Comparison of ENCODE assay signal across 9 cellular contexts in genomic region chr16:67943619-67944503, GRCh38. TPM values are rescaled to one million over a fixed set of nuclear protein-coding genes. Genes with fewer than 3 reads are reported as not detected.
DNase-seq lines count a peak whose midpoint lies in the region; TF ChIP-seq lines count a peak whose summit lies in the region.
"Had no signal": no experiment of that assay in that cellular context is flagged by ENCODE, and none has a peak within 500 bp of the region (broad histone marks: within the 10 kb centered on the region; RNA-seq: fewer than 3 reads in every experiment).

Gene LCAT (minus strand): TSS chr16:67944120. CDS start chr16:67944101, 19 bp downstream.

- in situ Hi-C loops in ACHN (cut with HindIII; ENCODE audit: low pct_ligation_motif_present, low pct_unique_long_range_greater_than_20kb, low sequenced_read_pairs), result no loop called here

- H3K36me3 ChIP-seq in esophagus squamous epithelium (peaks cover 24 to 87% (median 36%) of the 10 kb centered on the region in 3 donors), muscle layer of colon (ENCODE audit: insufficient read depth, low read length) (peaks cover 69% of the 10 kb centered on the region), uterus (no peaks in the 10 kb centered on the region), SJCRH30 (peaks cover 6% of the 10 kb centered on the region; the same call in 1 of the 2 replicates)

- H3K4me3 ChIP-seq in esophagus squamous epithelium (peak within 1 kb of the TSS in 1 of 4 donors; percentile 32), muscle layer of colon (ENCODE audit: low read depth in 1 of 2, low read length in 2 of 2) (peak within 1 kb of the TSS in 1 of 2 donors; percentile 4), uterus (no peak within 1 kb of the TSS), SJCRH30 (no peak within 1 kb of the TSS)

- H3K27me3 ChIP-seq in esophagus squamous epithelium (no peaks in the 10 kb centered on the region), muscle layer of colon (ENCODE audit: control insufficient read depth in 1 of 2, insufficient read depth in 2 of 2, low read length in 2 of 2) (no peaks in the 10 kb centered on the region), uterus (no peaks in the 10 kb centered on the region), SJCRH30 (no peaks in the 10 kb centered on the region)

- no peak for DNase-seq in activated CD8-positive, alpha-beta memory T cell treated with anti-CD3 and anti-CD28 coated beads for 24 hours
- DNase-seq in esophagus squamous epithelium (lab: John Stamatoyannopoulos, UW), result no peak
- peak in 1 of 2 donors; percentile 79 for DNase-seq in uterus
- no peak for DNase-seq in SJCRH30
- no peak for DNase-seq in ACHN
- no peak for DNase-seq in activated CD4-positive, alpha-beta T cell treated with anti-CD3 and anti-CD28 coated beads, Interleukin-2, amount 50 U/mL, for 1 hour
- DNase-seq: stimulated activated naive CD8-positive, alpha-beta T cell treated with anti-CD3 and anti-CD28 coated beads, Interleukin-15, amount 100 ng/mL, for 72 hours had no signal

- TF ChIP-seq POLR2A in esophagus squamous epithelium (IDR thresholded peaks at IDR 0.05), result no peak
- no peak for TF ChIP-seq POLR2A in uterus (IDR thresholded peaks at IDR 0.05)

- TF ChIP-seq CTCF in esophagus squamous epithelium (IDR thresholded peaks at IDR 0.05) (no peak), uterus (IDR thresholded peaks at IDR 0.05) (no peak)

- H3K9me3 ChIP-seq in esophagus squamous epithelium, result no peaks in the 10 kb centered on the region
- no peaks in the 10 kb centered on the region for H3K9me3 ChIP-seq in muscle layer of colon (ENCODE audit: low read length)
- no peaks in the 10 kb centered on the region for H3K9me3 ChIP-seq in uterus
- no peaks in the 10 kb centered on the region for H3K9me3 ChIP-seq in SJCRH30 (replicated peaks)

- H3K27ac ChIP-seq in esophagus squamous epithelium, result peak within 1 kb of the TSS; percentile 55 to 88 (median 76)
- peak within 1 kb of the TSS; percentile 79 for H3K27ac ChIP-seq in muscle layer of colon (ENCODE audit: low read depth, low read length)
- H3K27ac ChIP-seq in uterus, result peak within 1 kb of the TSS; percentile 65 to 76
- H3K27ac ChIP-seq in SJCRH30, result no peak within 1 kb of the TSS

- peaks cover 0 to 68% (median 16%) of the 10 kb centered on the region in 3 donors for H3K4me1 ChIP-seq in esophagus squamous epithelium
- peaks cover 31% of the 10 kb centered on the region for H3K4me1 ChIP-seq in muscle layer of colon (ENCODE audit: insufficient read depth, low read length)
- no peaks in the 10 kb centered on the region for H3K4me1 ChIP-seq in uterus
- H3K4me1 ChIP-seq in SJCRH30, result no peaks in the 10 kb centered on the region

- intact Hi-C loops in esophagus squamous epithelium (cut with DNase I) (no loop called here), uterus (cut with DNase I; ENCODE audit: low total_unique reads) (no loop called here)

- H3K9ac ChIP-seq in muscle layer of colon (ENCODE audit: low read length), result peak within 1 kb of the TSS; percentile 53

- WGBS in esophagus squamous epithelium, 2 donors, result 68 to 70% methylated on average over 3 to 11 of the region's 23 CpGs

- CTCF ChIA-PET in activated CD8-positive, alpha-beta memory T cell treated with anti-CD3 and anti-CD28 coated beads for 36 hours (lab: Charles Lee), result interaction anchor here (0.7 to 0.8 kb wide), 2 partner anchors 50 to 60 kb away, joined by 3 read pairs; no protein-coding TSS in a partner anchor

- POLR2A ChIA-PET in activated CD8-positive, alpha-beta memory T cell treated with anti-CD3 and anti-CD28 coated beads for 36 hours (lab: Charles Lee), result no interaction called here

RNA-seq across cellular contexts. Expression of gene LCAT, which starts in this region (rescaled TPM):
- 10 to 100 TPM; 14.3 to 15.1 TPM for total RNA-seq in activated CD8-positive, alpha-beta memory T cell treated with anti-CD3 and anti-CD28 coated beads for 36 hours
- total RNA-seq in esophagus squamous epithelium, result 10 to 100 TPM in 1 of 4 donors, 1 to 10 TPM in 3; 1.2 to 12.4 (median 3.8) TPM
- 10 to 100 TPM; 11.0 to 75.2 (median 12.4) TPM for total RNA-seq in uterus
- 2.3 and 4.5 TPM in 2 replicates for total RNA-seq in SJCRH30 (2014; rRNA removed; shearing (Covaris generic))
